ENCODE assay signal across 1 cellular context in genomic region chr9:129558063-129558550, GRCh38.
TF ChIP-seq lines count a peak whose summit lies in the region.

No MANE protein-coding gene starts in this region.

TF ChIP-seq in HepG2, 621 proteins besides CTCF, POLR2A, EP300 and RAD21 (continued from another document):
- TF ChIP-seq, protein P1, sequence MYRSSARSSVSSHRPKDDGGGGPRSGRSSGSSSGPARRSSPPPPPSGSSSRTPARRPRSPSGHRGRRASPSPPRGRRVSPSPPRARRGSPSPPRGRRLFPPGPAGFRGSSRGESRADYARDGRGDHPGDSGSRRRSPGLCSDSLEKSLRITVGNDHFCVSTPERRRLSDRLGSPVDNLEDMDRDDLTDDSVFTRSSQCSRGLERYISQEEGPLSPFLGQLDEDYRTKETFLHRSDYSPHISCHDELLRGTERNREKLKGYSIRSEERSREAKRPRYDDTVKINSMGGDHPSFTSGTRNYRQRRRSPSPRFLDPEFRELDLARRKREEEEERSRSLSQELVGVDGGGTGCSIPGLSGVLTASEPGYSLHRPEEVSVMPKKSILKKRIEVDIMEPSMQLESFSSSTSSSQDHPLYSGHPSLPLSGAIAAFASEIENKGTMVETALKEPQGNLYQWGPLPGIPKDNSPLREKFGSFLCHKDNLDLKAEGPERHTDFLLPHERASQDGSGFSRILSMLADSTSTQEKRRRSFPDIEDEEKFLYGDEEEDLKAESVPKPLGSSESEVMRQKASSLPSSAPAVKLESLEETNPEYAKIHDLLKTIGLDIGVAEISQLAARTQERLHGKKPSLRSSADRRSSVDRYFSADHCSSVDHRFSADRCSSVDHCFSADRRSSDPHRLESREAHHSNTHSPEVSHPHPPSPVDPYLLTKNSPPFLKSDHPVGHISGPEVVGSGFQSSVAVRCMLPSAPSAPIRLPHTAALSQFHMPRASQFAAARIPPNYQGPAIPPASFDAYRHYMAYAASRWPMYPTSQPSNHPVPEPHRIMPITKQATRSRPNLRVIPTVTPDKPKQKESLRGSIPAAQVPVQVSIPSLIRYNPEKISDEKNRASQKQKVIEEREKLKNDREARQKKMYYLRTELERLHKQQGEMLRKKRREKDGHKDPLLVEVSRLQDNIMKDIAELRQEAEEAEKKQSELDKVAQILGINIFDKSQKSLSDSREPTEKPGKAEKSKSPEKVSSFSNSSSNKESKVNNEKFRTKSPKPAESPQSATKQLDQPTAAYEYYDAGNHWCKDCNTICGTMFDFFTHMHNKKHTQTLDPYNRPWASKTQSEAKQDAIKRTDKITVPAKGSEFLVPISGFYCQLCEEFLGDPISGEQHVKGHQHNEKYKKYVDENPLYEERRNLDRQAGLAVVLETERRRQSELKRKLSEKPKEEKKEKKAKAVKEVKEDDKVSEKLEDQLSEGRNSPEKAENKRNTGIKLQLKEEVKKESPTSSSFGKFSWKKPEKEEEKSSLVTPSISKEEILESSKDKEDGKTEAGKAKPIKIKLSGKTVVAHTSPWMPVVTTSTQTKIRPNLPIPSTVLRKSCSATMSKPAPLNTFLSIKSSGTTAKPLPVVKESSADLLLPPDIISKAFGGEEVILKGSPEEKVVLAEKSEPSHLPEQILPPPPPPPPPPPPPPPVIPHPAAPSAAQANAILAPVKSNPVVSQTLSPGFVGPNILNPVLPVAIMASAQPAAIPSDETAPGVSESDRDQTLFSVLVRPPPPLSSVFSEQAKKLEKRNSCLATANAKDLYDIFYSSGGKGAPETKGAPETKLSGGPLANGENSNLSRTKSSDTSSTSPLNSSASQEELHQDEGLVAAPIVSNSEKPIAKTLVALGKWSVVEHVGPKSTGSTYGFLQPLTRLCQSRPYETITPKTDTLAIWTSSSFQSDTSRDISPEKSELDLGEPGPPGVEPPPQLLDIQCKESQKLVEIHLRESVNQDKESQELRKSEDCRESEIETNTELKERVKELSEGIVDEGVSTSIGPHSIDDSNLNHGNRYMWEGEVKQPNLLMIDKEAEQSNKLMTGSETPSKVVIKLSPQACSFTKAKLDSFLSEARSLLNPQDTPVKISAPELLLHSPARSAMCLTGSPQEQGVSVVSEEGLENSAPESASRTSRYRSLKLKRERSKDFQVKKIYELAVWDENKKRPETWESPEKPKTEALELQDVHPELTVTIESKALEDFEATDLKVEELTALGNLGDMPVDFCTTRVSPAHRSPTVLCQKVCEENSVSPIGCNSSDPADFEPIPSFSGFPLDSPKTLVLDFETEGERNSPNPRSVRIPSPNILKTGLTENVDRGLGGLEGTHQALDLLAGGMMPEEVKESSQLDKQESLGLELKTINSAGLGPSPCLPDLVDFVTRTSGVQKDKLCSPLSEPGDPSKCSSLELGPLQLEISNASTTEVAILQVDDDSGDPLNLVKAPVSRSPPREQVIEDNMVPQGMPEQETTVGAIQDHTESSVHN (CRISPR knock-in tag; IDR thresholded peaks at IDR 0.05): no peak; the same call in 1 of the 2 replicates
- TF ChIP-seq NFKB2 (CRISPR knock-in tag; IDR thresholded peaks at IDR 0.05; ENCODE audit: borderline replicate concordance) (no peak), ZNF367 (CRISPR knock-in tag; IDR thresholded peaks at IDR 0.05; ENCODE audit: borderline replicate concordance) (no peak), ZNF136 (CRISPR knock-in tag; IDR thresholded peaks at IDR 0.05; ENCODE audit: low read depth) (0 out of 2 replicates have a peak, but pooled peaks have one; percentile 38), ZNF547 (CRISPR knock-in tag; IDR thresholded peaks at IDR 0.05) (0 out of 2 replicates have a peak, but pooled peaks have one; percentile 7), CHD4 (IDR thresholded peaks at IDR 0.05; ENCODE audit: borderline replicate concordance, low read length) (peak; percentile 57; the same call in 1 of the 2 replicates), RBFOX2 (IDR thresholded peaks at IDR 0.05; ENCODE audit: low read depth, low read length) (peak; percentile 90), ZNF160 (CRISPR knock-in tag; IDR thresholded peaks at IDR 0.05) (no peak), ATF7 (IDR thresholded peaks at IDR 0.05) (no peak), ATF7 (CRISPR knock-in tag; IDR thresholded peaks at IDR 0.05) (peak; percentile 45; the same call in 1 of the 2 replicates), ARID3A (IDR thresholded peaks at IDR 0.05; ENCODE audit: low read depth, low read length) (no peak), ZBTB3 (CRISPR knock-in tag; IDR thresholded peaks at IDR 0.05; ENCODE audit: borderline replicate concordance, low read depth) (no peak), ZNF207 (IDR thresholded peaks at IDR 0.05; ENCODE audit: borderline replicate concordance) (no peak), CCDC6 (CRISPR knock-in tag; IDR thresholded peaks at IDR 0.05) (no peak), ZNF274 (CRISPR knock-in tag; IDR thresholded peaks at IDR 0.05) (0 out of 2 replicates have a peak, but pooled peaks have one; percentile 62), IRF2 (CRISPR knock-in tag; IDR thresholded peaks at IDR 0.05) (no peak), SOX13 (IDR thresholded peaks at IDR 0.05) (0 out of 2 replicates have a peak, but pooled peaks have one; percentile 7), SOX13 (CRISPR knock-in tag; conservative IDR thresholded peaks at IDR 0.05 in 1 of 2, IDR thresholded peaks at IDR 0.05 in 1 of 2) (no peak), ATRX (CRISPR knock-in tag; IDR thresholded peaks at IDR 0.05; ENCODE audit: borderline replicate concordance) (no peak), EZH2 (conservative IDR thresholded peaks at IDR 0.05; ENCODE audit: low read depth, low read length) (no peak), HNRNPK (IDR thresholded peaks at IDR 0.05; ENCODE audit: low read depth, low read length, poor library complexity, severe bottlenecking) (no peak), ATF5 (CRISPR knock-in tag; IDR thresholded peaks at IDR 0.05; ENCODE audit: low read depth) (no peak), ZNF354B (CRISPR knock-in tag; IDR thresholded peaks at IDR 0.05) (0 out of 2 replicates have a peak, but pooled peaks have one; percentile 31)
- TF ChIP-seq, protein P2, sequence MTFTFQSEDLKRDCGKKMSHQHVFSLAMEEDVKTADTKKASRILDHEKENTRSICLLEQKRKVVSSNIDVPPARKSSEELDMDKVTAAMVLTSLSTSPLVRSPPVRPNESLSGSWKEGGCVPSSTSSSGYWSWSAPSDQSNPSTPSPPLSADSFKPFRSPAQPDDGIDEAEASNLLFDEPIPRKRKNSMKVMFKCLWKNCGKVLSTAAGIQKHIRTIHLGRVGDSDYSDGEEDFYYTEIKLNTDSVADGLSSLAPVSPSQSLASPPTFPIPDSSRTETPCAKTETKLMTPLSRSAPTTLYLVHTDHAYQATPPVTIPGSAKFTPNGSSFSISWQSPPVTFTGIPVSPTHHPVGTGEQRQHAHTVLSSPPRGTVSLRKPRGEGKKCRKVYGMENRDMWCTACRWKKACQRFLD (CRISPR knock-in tag; IDR thresholded peaks at IDR 0.05; ENCODE audit: borderline replicate concordance): no peak
- TF ChIP-seq, protein P3, sequence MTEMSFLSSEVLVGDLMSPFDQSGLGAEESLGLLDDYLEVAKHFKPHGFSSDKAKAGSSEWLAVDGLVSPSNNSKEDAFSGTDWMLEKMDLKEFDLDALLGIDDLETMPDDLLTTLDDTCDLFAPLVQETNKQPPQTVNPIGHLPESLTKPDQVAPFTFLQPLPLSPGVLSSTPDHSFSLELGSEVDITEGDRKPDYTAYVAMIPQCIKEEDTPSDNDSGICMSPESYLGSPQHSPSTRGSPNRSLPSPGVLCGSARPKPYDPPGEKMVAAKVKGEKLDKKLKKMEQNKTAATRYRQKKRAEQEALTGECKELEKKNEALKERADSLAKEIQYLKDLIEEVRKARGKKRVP (CRISPR knock-in tag; IDR thresholded peaks at IDR 0.05): 0 out of 4 replicates have a peak, but pooled peaks of 1 of the 2 experiments have one; percentile 9
- TF ChIP-seq, protein P4, sequence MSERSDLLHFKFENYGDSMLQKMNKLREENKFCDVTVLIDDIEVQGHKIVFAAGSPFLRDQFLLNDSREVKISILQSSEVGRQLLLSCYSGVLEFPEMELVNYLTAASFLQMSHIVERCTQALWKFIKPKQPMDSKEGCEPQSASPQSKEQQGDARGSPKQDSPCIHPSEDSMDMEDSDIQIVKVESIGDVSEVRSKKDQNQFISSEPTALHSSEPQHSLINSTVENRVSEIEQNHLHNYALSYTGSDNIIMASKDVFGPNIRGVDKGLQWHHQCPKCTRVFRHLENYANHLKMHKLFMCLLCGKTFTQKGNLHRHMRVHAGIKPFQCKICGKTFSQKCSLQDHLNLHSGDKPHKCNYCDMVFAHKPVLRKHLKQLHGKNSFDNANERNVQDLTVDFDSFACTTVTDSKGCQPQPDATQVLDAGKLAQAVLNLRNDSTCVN (CRISPR knock-in tag; IDR thresholded peaks at IDR 0.05; ENCODE audit: borderline replicate concordance): no peak
- TF ChIP-seq, protein P5, sequence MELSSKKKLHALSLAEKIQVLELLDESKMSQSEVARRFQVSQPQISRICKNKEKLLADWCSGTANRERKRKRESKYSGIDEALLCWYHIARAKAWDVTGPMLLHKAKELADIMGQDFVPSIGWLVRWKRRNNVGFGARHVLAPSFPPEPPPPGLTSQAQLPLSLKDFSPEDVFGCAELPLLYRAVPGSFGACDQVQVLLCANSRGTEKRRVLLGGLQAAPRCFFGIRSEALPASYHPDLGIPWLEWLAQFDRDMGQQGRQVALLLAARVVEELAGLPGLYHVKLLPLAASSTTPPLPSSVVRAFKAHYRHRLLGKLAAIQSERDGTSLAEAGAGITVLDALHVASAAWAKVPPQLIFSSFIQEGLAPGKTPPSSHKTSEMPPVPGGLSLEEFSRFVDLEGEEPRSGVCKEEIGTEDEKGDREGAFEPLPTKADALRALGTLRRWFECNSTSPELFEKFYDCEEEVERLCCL (CRISPR knock-in tag; IDR thresholded peaks at IDR 0.05; ENCODE audit: borderline replicate concordance): peak; percentile 64; the same call in 1 of the 2 replicates
